ENCODE assay signal across 28 cellular contexts in the genomic region with DNA sequence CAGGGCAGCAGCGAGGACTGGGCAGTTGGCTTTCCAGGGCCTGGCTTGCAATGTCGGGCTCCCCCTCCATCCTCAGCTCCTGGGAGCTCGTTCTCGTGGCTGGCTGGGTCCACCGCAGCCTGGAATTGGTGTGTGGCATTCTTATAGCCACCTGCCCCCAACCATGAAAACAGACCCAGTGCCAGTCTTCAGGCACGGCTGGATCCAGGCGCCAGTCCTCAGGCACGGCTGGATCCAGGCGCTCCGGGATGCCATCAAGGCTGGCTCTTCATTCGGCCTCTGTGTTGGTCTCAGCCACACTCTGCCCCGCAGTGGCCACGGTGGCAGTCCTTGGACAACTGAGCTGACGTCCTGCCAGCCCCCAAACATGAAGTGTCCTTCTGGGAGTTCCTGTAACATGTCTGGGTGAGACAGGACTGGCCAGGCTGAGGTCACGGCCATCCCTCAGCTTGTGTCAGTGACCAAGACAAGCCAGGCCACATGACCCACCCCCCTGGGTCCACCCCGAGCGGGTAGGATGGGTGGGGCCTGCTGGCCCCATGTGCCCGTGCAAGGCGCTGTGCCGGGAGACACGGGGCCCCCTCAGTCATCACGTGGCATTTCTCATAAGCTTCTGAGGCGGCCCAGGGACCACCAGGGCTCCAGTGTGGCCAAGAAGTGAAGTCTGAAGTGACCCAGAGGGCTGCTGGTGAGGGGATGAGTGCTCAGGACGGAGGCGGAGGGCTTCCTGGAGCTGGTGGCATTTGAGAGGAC.
DNase-seq lines count a peak whose midpoint lies in the region; ATAC-seq and TF ChIP-seq lines count a peak whose summit lies in the region.
"Had no signal": no experiment of that assay in that cellular context is flagged by ENCODE, and none has a peak within 500 bp of the region (broad histone marks: within the 10 kb centered on the region; RNA-seq: fewer than 3 reads in every experiment).

No MANE protein-coding gene starts in this region.

- H3K27ac Mint-ChIP-seq in chondrocyte (ENCODE audit: unreplicated experiment), result no peak overlapping the region
- H3K27ac Mint-ChIP-seq in natural killer cell, result no peak overlapping the region
- no peak overlapping the region for H3K27ac Mint-ChIP-seq in activated CD4-positive, alpha-beta memory T cell treated with anti-CD3 and anti-CD28 coated beads, Interleukin-2, amount 10 ng/mL, durations not matched to agents 7 days and 5 days
- no peak overlapping the region for H3K27ac Mint-ChIP-seq in activated naive CD8-positive, alpha-beta T cell treated with anti-CD3 and anti-CD28 coated beads, Interleukin-2, amount 50 U/mL, for 24 hours
- H3K27ac Mint-ChIP-seq: activated CD4-positive, alpha-beta T cell treated with anti-CD3 and anti-CD28 coated beads for 36 hours; endodermal cell; naive thymus-derived CD4-positive, alpha-beta T cell; stimulated activated naive CD8-positive, alpha-beta T cell treated with anti-CD3 and anti-CD28 coated beads, Interleukin-15, Interleukin-2, amounts not matched to agents 100 ng/mL and 50 ng/mL, for 24 hours; T-helper 2 cell treated with Interferon-gamma antibody and Interleukin-4, amounts not matched to agents 5 μg/mL and 100 μg/mL, for 36 hours had no signal

- H3K27me3 Mint-ChIP-seq in chondrocyte (ENCODE audit: low read depth), result no peaks in the 10 kb centered on the region
- H3K27me3 Mint-ChIP-seq in natural killer cell (ENCODE audit: low read depth in 2 of 2), result peaks cover 2 to 10% of the 10 kb centered on the region in 2 donors
- H3K27me3 Mint-ChIP-seq in activated CD4-positive, alpha-beta memory T cell treated with anti-CD3 and anti-CD28 coated beads, Interleukin-2, amount 10 ng/mL, durations not matched to agents 7 days and 5 days, result peaks cover 12% of the 10 kb centered on the region
- peaks cover 17% of the 10 kb centered on the region for H3K27me3 Mint-ChIP-seq in activated naive CD8-positive, alpha-beta T cell treated with anti-CD3 and anti-CD28 coated beads, Interleukin-2, amount 50 U/mL, for 24 hours

- H3K27ac ChIP-seq in right cardiac atrium (ENCODE audit: low read length) (no peak overlapping the region), right atrium auricular region (no peak overlapping the region)
- H3K27ac ChIP-seq: thoracic aorta had no signal

- H3K4me1 Mint-ChIP-seq in chondrocyte (ENCODE audit: low read depth), result no peaks in the 10 kb centered on the region
- peaks cover 5 to 6% of the 10 kb centered on the region in 2 donors for H3K4me1 Mint-ChIP-seq in natural killer cell
- H3K4me1 Mint-ChIP-seq in activated CD4-positive, alpha-beta memory T cell treated with anti-CD3 and anti-CD28 coated beads, Interleukin-2, amount 10 ng/mL, durations not matched to agents 7 days and 5 days, result no peaks in the 10 kb centered on the region
- H3K4me1 Mint-ChIP-seq in activated naive CD8-positive, alpha-beta T cell treated with anti-CD3 and anti-CD28 coated beads, Interleukin-2, amount 50 U/mL, for 24 hours, result no peaks in the 10 kb centered on the region
- H3K4me1 Mint-ChIP-seq: activated CD4-positive, alpha-beta T cell treated with anti-CD3 and anti-CD28 coated beads for 36 hours; CD8-positive, alpha-beta memory T cell; endodermal cell had no signal

- TF ChIP-seq CTCF in right atrium auricular region (IDR thresholded peaks at IDR 0.05) (no peak), chondrocyte (IDR thresholded peaks at IDR 0.05) (no peak), omental fat pad (IDR thresholded peaks at IDR 0.05) (no peak), natural killer cell (IDR thresholded peaks at IDR 0.05) (no peak)

- H3K36me3 Mint-ChIP-seq in chondrocyte (ENCODE audit: low read depth) (no peaks in the 10 kb centered on the region), natural killer cell (no peaks in the 10 kb centered on the region)
- no peaks in the 10 kb centered on the region for H3K36me3 Mint-ChIP-seq in activated CD4-positive, alpha-beta memory T cell treated with anti-CD3 and anti-CD28 coated beads, Interleukin-2, amount 10 ng/mL, durations not matched to agents 7 days and 5 days (ENCODE audit: low read depth)
- no peaks in the 10 kb centered on the region for H3K36me3 Mint-ChIP-seq in activated naive CD8-positive, alpha-beta T cell treated with anti-CD3 and anti-CD28 coated beads, Interleukin-2, amount 50 U/mL, for 24 hours (ENCODE audit: low read depth)

- CTCF ChIA-PET in activated CD4-positive, alpha-beta memory T cell treated with anti-CD3 and anti-CD28 coated beads, Interleukin-2, amount 10 ng/mL, durations not matched to agents 7 days and 5 days (lab: Charles Lee), result no interaction called here

- H3K4me3 Mint-ChIP-seq in chondrocyte (ENCODE audit: unreplicated experiment) (no peak overlapping the region), natural killer cell (no peak overlapping the region)
- H3K4me3 Mint-ChIP-seq in activated CD4-positive, alpha-beta memory T cell treated with anti-CD3 and anti-CD28 coated beads, Interleukin-2, amount 10 ng/mL, durations not matched to agents 7 days and 5 days, result no peak overlapping the region
- H3K4me3 Mint-ChIP-seq in activated naive CD8-positive, alpha-beta T cell treated with anti-CD3 and anti-CD28 coated beads, Interleukin-2, amount 50 U/mL, for 24 hours, result no peak overlapping the region
- H3K4me3 Mint-ChIP-seq: activated CD4-positive, alpha-beta T cell treated with anti-CD3 and anti-CD28 coated beads for 36 hours; endodermal cell; naive thymus-derived CD4-positive, alpha-beta T cell; stimulated activated naive CD8-positive, alpha-beta T cell treated with anti-CD3 and anti-CD28 coated beads, Interleukin-15, Interleukin-2, amounts not matched to agents 100 ng/mL and 50 ng/mL, for 24 hours; T-helper 2 cell treated with Interferon-gamma antibody and Interleukin-4, amounts not matched to agents 5 μg/mL and 100 μg/mL, for 36 hours had no signal

- H3K4me3 ChIP-seq in right cardiac atrium (ENCODE audit: low read length) (no peak overlapping the region), right atrium auricular region (no peak overlapping the region)
- H3K4me3 ChIP-seq: thoracic aorta had no signal

- H3K9me3 Mint-ChIP-seq in chondrocyte (ENCODE audit: low read depth) (no peaks in the 10 kb centered on the region), natural killer cell (no peaks in the 10 kb centered on the region)
- H3K9me3 Mint-ChIP-seq in activated CD4-positive, alpha-beta memory T cell treated with anti-CD3 and anti-CD28 coated beads, Interleukin-2, amount 10 ng/mL, durations not matched to agents 7 days and 5 days, result no peaks in the 10 kb centered on the region
- no peaks in the 10 kb centered on the region for H3K9me3 Mint-ChIP-seq in activated naive CD8-positive, alpha-beta T cell treated with anti-CD3 and anti-CD28 coated beads, Interleukin-2, amount 50 U/mL, for 24 hours
- H3K9me3 Mint-ChIP-seq: CD8-positive, alpha-beta memory T cell; endodermal cell; T-helper 2 cell treated with Interferon-gamma antibody and Interleukin-4, amounts not matched to agents 5 μg/mL and 100 μg/mL, for 36 hours had no signal

- peak in 1 of 3 donors; percentile 37 for DNase-seq in right cardiac atrium
- no peak for DNase-seq in right atrium auricular region (ENCODE audit: low spot score)
- DNase-seq in chondrocyte (ENCODE audit: low spot score), result peak; percentile 78
- DNase-seq in omental fat pad (ENCODE audit: low spot score), result no peak
- DNase-seq in natural killer cell, result no peak
- no peak for DNase-seq in activated CD4-positive, alpha-beta memory T cell treated with anti-CD3 and anti-CD28 coated beads, Interleukin-2, amount 10 ng/mL, durations not matched to agents 7 days and 5 days
- no peak for DNase-seq in activated naive CD8-positive, alpha-beta T cell treated with anti-CD3 and anti-CD28 coated beads, Interleukin-2, amount 50 U/mL, for 24 hours
- DNase-seq: activated CD4-positive, alpha-beta T cell treated with anti-CD3 and anti-CD28 coated beads for 36 hours; activated T-cell treated with anti-CD3 and anti-CD28 coated beads, Interleukin-2, amount 50 U/mL, for 48 hours; CD8-positive, alpha-beta memory T cell; central memory CD4-positive, alpha-beta T cell; dermis blood vessel endothelial cell; DMS 273 treated with DMSO at 0.1 percent for 48 hours; EL; islet precursor cell; KG1; midbrain; naive thymus-derived CD4-positive, alpha-beta T cell; NCI-H1105 treated with DMSO at 0.1 percent for 48 hours; NCI-H1930; occipital lobe; PC-3; SHP77 treated with DMSO at 0.1 percent for 48 hours; small intestine had no signal

- intact Hi-C loops in right cardiac atrium (cut with DNase I), result no loop called here
- intact Hi-C loops in natural killer cell (cut with micrococcal nuclease), result no loop called here

- no peaks in the 10 kb centered on the region for H3K36me3 ChIP-seq in right atrium auricular region
- H3K36me3 ChIP-seq: thoracic aorta had no signal

- no peaks in the 10 kb centered on the region for H3K9me3 ChIP-seq in right cardiac atrium (ENCODE audit: control insufficient read depth, low read length)
- H3K9me3 ChIP-seq in right atrium auricular region, result no peaks in the 10 kb centered on the region
- H3K9me3 ChIP-seq: thoracic aorta had no signal

- H3K4me1 ChIP-seq in right cardiac atrium (ENCODE audit: control insufficient read depth, insufficient read depth, low read length) (no peaks in the 10 kb centered on the region), right atrium auricular region (no peaks in the 10 kb centered on the region)

- ATAC-seq in right cardiac atrium, result peak; percentile 13 to 32
- peak; percentile 29 for ATAC-seq in omental fat pad (ENCODE audit: low FRiP score)
- no peak for ATAC-seq in natural killer cell
- ATAC-seq in activated naive CD8-positive, alpha-beta T cell treated with anti-CD3 and anti-CD28 coated beads, Interleukin-2, amount 50 U/mL, for 24 hours, result no peak
- ATAC-seq: activated CD4-positive, alpha-beta T cell treated with anti-CD3 and anti-CD28 coated beads for 36 hours; naive thymus-derived CD4-positive, alpha-beta T cell; PC-3 had no signal

- 79% methylated on average over 25 of the region's 25 CpGs for WGBS in right cardiac atrium

- POLR2A ChIA-PET in activated CD4-positive, alpha-beta memory T cell treated with anti-CD3 and anti-CD28 coated beads, Interleukin-2, amount 10 ng/mL, durations not matched to agents 7 days and 5 days (lab: Charles Lee), result no interaction called here

- H3K27me3 ChIP-seq in right cardiac atrium (ENCODE audit: control insufficient read depth, insufficient read depth) (no peaks in the 10 kb centered on the region), right atrium auricular region (peaks cover 3 to 14% of the 10 kb centered on the region in 2 donors)

Comparison
In these comparisons a context has a peak if more than half of its experiments do, and no peak if none do; other contexts are left out.
1. ATAC-seq: peak in right cardiac atrium (2 of 2) and omental fat pad (single experiment); none in natural killer cell (0 of 3) and activated naive CD8-positive, alpha-beta T cell treated with anti-CD3 and anti-CD28 coated beads, Interleukin-2, amount 50 U/mL, for 24 hours (single experiment).